1 cellular context compared by ENCODE assay signal in the genomic region with DNA sequence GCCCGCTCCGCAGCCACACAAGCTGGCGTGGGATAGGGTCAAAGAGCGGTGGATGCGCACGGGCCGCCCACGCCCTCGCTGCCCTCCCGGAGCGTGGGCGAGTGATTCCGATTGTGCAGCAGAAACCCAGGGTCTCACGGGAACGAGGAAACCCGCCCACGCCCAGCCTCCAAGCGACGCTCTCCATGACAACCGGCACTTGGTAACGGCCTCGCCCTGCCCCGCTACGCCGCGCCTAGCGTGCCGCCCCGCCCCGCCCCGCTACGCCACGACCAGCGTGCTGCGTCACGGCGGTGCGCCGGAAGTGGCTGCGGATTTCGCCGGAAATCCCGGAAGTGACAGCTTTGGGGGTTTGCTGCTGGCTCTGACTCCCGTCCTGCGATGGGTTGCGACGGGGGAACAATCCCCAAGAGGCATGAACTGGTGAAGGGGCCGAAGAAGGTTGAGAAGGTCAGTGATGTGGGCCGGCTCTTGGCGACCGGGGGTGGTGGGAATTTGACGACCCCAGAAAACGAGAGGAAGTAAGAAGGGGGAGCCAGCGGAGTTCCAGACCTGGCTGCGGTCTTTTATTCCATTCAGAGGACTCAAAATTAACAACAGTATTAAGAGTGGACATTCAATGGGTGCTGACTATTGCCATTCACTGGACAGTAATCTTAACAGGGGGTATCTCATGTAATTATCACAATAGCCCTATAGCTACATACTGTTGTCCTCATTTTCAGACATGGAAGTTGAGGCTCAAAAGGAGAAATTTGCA.
TF ChIP-seq lines count a peak whose summit lies in the region.

A gene with protein sequence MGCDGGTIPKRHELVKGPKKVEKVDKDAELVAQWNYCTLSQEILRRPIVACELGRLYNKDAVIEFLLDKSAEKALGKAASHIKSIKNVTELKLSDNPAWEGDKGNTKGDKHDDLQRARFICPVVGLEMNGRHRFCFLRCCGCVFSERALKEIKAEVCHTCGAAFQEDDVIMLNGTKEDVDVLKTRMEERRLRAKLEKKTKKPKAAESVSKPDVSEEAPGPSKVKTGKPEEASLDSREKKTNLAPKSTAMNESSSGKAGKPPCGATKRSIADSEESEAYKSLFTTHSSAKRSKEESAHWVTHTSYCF (plus strand): TSS at position 311 of the 760 bp plus-strand sequence. CDS start 71 bp downstream, at position 382.

TF ChIP-seq in HepG2, 621 proteins besides CTCF, POLR2A, EP300 and RAD21 (continued from another document and continues in another):
- TF ChIP-seq TBX3 (IDR thresholded peaks at IDR 0.05; ENCODE audit: borderline replicate concordance), result 0 out of 2 replicates have a peak, but pooled peaks have one; percentile 7
- TF ChIP-seq TMF1 (CRISPR knock-in tag; IDR thresholded peaks at IDR 0.05; ENCODE audit: low read depth), result 0 out of 2 replicates have a peak, but pooled peaks have one; percentile 29
- peak; percentile 97 for TF ChIP-seq ASH2L (IDR thresholded peaks at IDR 0.05; ENCODE audit: insufficient read length, low read depth, low read length)
- TF ChIP-seq FOXK2 (IDR thresholded peaks at IDR 0.05), result 0 out of 2 replicates have a peak, but pooled peaks have one; percentile 34
- peak; percentile 30 for TF ChIP-seq ZNF781 (CRISPR knock-in tag; IDR thresholded peaks at IDR 0.05; ENCODE audit: borderline replicate concordance, not compliant biosample characterization)
- TF ChIP-seq SRF (IDR thresholded peaks at IDR 0.05; ENCODE audit: low read depth, low read length), result peak; percentile 75
- TF ChIP-seq MATR3 (CRISPR knock-in tag; IDR thresholded peaks at IDR 0.05), result no peak
- peak; percentile 43; the same call in 1 of the 2 replicates for TF ChIP-seq NR2F2 (IDR thresholded peaks at IDR 0.05; ENCODE audit: borderline replicate concordance, low read depth)
- peak; percentile 51; the same call in 1 of the 2 replicates for TF ChIP-seq HNF4A (CRISPR knock-in tag; IDR thresholded peaks at IDR 0.05)
- TF ChIP-seq KLF16 (CRISPR knock-in tag; IDR thresholded peaks at IDR 0.05), result peak; percentile 80 to 99; a peak in 3 of 4 replicates
- peak; percentile 96 for TF ChIP-seq POLR2G (IDR thresholded peaks at IDR 0.05; ENCODE audit: low read depth, low read length)
- peak; percentile 94 for TF ChIP-seq ZC3H13 (CRISPR knock-in tag; IDR thresholded peaks at IDR 0.05)
- TF ChIP-seq YY1 (IDR thresholded peaks at IDR 0.05; ENCODE audit: insufficient read depth, insufficient replicate concordance, low read depth, low read length), result peak; percentile 80
- TF ChIP-seq SP140L (CRISPR knock-in tag; IDR thresholded peaks at IDR 0.05; ENCODE audit: borderline replicate concordance), result no peak
- peak; percentile 97 for TF ChIP-seq RBFOX2 (IDR thresholded peaks at IDR 0.05; ENCODE audit: low read depth, low read length)
- no peak for TF ChIP-seq FOXA1 (IDR thresholded peaks at IDR 0.05)
- TF ChIP-seq FOXA1 (CRISPR knock-in tag; IDR thresholded peaks at IDR 0.05), result peak; percentile 40; the same call in 1 of the 2 replicates
- TF ChIP-seq, protein P1, sequence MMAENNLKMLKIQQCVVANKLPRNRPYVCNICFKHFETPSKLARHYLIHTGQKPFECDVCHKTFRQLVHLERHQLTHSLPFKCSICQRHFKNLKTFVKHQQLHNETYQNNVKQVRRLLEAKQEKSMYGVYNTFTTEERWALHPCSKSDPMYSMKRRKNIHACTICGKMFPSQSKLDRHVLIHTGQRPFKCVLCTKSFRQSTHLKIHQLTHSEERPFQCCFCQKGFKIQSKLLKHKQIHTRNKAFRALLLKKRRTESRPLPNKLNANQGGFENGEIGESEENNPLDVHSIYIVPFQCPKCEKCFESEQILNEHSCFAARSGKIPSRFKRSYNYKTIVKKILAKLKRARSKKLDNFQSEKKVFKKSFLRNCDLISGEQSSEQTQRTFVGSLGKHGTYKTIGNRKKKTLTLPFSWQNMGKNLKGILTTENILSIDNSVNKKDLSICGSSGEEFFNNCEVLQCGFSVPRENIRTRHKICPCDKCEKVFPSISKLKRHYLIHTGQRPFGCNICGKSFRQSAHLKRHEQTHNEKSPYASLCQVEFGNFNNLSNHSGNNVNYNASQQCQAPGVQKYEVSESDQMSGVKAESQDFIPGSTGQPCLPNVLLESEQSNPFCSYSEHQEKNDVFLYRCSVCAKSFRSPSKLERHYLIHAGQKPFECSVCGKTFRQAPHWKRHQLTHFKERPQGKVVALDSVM (CRISPR knock-in tag; IDR thresholded peaks at IDR 0.05), result no peak
- TF ChIP-seq SAFB2 (CRISPR knock-in tag; IDR thresholded peaks at IDR 0.05; ENCODE audit: borderline replicate concordance, low read depth), result peak; percentile 86
- TF ChIP-seq TOE1 (CRISPR knock-in tag; IDR thresholded peaks at IDR 0.05), result 0 out of 2 replicates have a peak, but pooled peaks have one; percentile 77
- no peak for TF ChIP-seq ZNF383 (CRISPR knock-in tag; IDR thresholded peaks at IDR 0.05; ENCODE audit: borderline replicate concordance)
- TF ChIP-seq, protein P2, sequence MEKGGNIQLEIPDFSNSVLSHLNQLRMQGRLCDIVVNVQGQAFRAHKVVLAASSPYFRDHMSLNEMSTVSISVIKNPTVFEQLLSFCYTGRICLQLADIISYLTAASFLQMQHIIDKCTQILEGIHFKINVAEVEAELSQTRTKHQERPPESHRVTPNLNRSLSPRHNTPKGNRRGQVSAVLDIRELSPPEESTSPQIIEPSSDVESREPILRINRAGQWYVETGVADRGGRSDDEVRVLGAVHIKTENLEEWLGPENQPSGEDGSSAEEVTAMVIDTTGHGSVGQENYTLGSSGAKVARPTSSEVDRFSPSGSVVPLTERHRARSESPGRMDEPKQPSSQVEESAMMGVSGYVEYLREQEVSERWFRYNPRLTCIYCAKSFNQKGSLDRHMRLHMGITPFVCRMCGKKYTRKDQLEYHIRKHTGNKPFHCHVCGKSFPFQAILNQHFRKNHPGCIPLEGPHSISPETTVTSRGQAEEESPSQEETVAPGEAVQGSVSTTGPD (CRISPR knock-in tag; IDR thresholded peaks at IDR 0.05), result no peak
- peak; percentile 99 for TF ChIP-seq ZNF451 (CRISPR knock-in tag; IDR thresholded peaks at IDR 0.05)
- 0 out of 2 replicates have a peak, but pooled peaks have one; percentile 74 for TF ChIP-seq ZNF124 (CRISPR knock-in tag; IDR thresholded peaks at IDR 0.05)
- TF ChIP-seq, protein P3, sequence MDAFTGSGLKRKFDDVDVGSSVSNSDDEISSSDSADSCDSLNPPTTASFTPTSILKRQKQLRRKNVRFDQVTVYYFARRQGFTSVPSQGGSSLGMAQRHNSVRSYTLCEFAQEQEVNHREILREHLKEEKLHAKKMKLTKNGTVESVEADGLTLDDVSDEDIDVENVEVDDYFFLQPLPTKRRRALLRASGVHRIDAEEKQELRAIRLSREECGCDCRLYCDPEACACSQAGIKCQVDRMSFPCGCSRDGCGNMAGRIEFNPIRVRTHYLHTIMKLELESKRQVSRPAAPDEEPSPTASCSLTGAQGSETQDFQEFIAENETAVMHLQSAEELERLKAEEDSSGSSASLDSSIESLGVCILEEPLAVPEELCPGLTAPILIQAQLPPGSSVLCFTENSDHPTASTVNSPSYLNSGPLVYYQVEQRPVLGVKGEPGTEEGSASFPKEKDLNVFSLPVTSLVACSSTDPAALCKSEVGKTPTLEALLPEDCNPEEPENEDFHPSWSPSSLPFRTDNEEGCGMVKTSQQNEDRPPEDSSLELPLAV (CRISPR knock-in tag; conservative IDR thresholded peaks at IDR 0.05; ENCODE audit: low read depth), result 0 out of 2 replicates have a peak, but pooled peaks have one; percentile 91
- TF ChIP-seq, protein P4, sequence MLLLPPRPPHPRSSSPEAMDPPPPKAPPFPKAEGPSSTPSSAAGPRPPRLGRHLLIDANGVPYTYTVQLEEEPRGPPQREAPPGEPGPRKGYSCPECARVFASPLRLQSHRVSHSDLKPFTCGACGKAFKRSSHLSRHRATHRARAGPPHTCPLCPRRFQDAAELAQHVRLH (CRISPR knock-in tag; IDR thresholded peaks at IDR 0.05; ENCODE audit: borderline replicate concordance, low read depth), result peak; percentile 96
- peak; percentile 66; the same call in 1 of the 2 replicates for TF ChIP-seq ZNF678 (CRISPR knock-in tag; IDR thresholded peaks at IDR 0.05)
- TF ChIP-seq, protein P5, sequence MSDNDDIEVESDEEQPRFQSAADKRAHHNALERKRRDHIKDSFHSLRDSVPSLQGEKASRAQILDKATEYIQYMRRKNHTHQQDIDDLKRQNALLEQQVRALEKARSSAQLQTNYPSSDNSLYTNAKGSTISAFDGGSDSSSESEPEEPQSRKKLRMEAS (IDR thresholded peaks at IDR 0.05), result peak; percentile 95
- no peak for TF ChIP-seq ATM (IDR thresholded peaks at IDR 0.05; ENCODE audit: borderline replicate concordance)
- TF ChIP-seq BORCS8-MEF2B (CRISPR knock-in tag; IDR thresholded peaks at IDR 0.05), result peak; percentile 90
- TF ChIP-seq, protein P6, sequence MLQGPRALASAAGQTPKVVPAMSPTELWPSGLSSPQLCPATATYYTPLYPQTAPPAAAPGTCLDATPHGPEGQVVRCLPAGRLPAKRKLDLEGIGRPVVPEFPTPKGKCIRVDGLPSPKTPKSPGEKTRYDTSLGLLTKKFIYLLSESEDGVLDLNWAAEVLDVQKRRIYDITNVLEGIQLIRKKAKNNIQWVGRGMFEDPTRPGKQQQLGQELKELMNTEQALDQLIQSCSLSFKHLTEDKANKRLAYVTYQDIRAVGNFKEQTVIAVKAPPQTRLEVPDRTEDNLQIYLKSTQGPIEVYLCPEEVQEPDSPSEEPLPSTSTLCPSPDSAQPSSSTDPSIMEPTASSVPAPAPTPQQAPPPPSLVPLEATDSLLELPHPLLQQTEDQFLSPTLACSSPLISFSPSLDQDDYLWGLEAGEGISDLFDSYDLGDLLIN (CRISPR knock-in tag; IDR thresholded peaks at IDR 0.05; ENCODE audit: borderline replicate concordance), result peak; percentile 72
- peak; percentile 91 for TF ChIP-seq DR1 (CRISPR knock-in tag; IDR thresholded peaks at IDR 0.05)
- no peak for TF ChIP-seq ZNF879 (CRISPR knock-in tag; IDR thresholded peaks at IDR 0.05)
- 0 out of 2 replicates have a peak, but pooled peaks have one; percentile 17 for TF ChIP-seq ZNF570 (CRISPR knock-in tag; IDR thresholded peaks at IDR 0.05; ENCODE audit: borderline replicate concordance)
- TF ChIP-seq, protein P7, sequence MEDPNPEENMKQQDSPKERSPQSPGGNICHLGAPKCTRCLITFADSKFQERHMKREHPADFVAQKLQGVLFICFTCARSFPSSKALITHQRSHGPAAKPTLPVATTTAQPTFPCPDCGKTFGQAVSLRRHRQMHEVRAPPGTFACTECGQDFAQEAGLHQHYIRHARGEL (CRISPR knock-in tag; IDR thresholded peaks at IDR 0.05), result no peak; the same call in 1 of the 2 replicates
- no peak for TF ChIP-seq SMARCC2 (IDR thresholded peaks at IDR 0.05)
- TF ChIP-seq RFX5 (IDR thresholded peaks at IDR 0.05; ENCODE audit: low read depth, low read length), result peak; percentile 76
- no peak; the same call in 1 of the 2 replicates for TF ChIP-seq NCOA2 (CRISPR knock-in tag; IDR thresholded peaks at IDR 0.05)
- TF ChIP-seq, protein P8, sequence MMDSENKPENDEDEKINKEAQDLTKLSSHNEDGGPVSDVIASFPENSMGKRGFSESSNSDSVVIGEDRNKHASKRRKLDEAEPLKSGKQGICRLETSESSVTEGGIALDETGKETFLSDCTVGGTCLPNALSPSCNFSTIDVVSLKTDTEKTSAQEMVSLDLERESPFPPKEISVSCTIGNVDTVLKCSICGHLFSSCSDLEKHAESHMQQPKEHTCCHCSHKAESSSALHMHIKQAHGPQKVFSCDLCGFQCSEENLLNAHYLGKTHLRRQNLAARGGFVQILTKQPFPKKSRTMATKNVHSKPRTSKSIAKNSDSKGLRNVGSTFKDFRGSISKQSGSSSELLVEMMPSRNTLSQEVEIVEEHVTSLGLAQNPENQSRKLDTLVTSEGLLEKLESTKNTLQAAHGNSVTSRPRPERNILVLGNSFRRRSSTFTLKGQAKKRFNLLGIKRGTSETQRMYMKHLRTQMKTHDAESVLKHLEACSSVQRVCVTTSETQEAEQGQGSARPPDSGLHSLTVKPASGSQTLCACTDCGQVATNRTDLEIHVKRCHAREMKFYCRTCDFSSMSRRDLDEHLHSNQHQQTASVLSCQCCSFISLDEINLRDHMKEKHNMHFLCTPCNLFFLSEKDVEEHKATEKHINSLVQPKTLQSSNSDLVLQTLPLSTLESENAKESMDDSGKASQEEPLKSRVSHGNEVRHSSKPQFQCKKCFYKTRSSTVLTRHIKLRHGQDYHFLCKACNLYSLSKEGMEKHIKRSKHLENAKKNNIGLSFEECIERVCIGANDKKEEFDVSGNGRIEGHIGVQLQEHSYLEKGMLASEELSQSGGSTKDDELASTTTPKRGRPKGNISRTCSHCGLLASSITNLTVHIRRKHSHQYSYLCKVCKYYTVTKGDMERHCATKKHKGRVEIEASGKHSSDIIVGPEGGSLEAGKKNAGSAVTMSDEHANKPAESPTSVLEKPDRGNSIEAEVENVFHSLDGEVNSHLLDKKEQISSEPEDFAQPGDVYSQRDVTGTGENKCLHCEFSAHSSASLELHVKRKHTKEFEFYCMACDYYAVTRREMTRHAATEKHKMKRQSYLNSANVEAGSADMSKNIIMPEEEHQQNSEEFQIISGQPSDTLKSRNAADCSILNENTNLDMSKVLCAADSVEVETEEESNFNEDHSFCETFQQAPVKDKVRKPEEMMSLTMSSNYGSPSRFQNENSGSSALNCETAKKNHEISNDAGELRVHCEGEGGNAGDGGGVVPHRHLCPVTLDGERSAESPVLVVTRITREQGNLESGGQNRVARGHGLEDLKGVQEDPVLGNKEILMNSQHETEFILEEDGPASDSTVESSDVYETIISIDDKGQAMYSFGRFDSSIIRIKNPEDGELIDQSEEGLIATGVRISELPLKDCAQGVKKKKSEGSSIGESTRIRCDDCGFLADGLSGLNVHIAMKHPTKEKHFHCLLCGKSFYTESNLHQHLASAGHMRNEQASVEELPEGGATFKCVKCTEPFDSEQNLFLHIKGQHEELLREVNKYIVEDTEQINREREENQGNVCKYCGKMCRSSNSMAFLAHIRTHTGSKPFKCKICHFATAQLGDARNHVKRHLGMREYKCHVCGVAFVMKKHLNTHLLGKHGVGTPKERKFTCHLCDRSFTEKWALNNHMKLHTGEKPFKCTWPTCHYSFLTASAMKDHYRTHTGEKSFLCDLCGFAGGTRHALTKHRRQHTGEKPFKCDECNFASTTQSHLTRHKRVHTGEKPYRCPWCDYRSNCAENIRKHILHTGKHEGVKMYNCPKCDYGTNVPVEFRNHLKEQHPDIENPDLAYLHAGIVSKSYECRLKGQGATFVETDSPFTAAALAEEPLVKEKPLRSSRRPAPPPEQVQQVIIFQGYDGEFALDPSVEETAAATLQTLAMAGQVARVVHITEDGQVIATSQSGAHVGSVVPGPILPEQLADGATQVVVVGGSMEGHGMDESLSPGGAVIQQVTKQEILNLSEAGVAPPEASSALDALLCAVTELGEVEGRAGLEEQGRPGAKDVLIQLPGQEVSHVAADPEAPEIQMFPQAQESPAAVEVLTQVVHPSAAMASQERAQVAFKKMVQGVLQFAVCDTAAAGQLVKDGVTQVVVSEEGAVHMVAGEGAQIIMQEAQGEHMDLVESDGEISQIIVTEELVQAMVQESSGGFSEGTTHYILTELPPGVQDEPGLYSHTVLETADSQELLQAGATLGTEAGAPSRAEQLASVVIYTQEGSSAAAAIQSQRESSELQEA (CRISPR knock-in tag; IDR thresholded peaks at IDR 0.05; ENCODE audit: not compliant biosample characterization), result peak; percentile 98
